ENCODE assay signal across 10 cellular contexts in the genomic region with DNA sequence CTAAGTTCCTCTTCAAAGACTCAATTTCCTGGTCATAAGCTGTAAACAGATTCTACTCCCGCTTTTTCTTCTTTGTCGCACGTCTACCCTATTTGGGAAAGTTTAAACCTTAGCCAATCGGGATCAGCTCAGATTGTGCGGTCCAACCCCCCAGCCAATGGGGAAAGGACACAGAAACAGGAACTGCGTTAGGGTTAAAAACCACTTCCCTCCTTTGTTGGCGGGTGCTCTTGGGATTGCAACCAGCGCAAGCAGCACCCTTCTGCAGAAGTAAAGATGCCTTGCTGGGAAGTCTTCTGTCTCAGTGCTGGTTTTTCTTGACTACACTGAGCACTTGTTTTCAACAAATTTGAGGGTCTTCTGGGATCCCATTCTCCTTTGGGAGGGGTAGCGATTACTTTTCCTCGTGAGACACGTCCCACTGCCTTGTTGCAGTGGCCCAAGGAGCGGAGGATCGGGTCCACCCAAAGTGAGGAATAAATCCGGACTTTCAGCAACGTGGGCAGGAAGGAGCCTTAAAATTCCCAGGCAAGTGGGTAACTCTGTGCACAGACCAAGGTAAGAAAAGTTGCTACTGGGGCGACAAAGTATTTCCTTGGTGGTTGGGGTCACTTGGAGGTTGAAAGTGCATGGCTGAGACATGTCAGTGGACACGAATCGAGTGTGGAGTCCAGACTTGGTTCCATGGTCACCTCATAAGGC. TPM values are rescaled to one million over a fixed set of nuclear protein-coding genes. Genes with fewer than 3 reads are reported as not detected.
DNase-seq lines count a peak whose midpoint lies in the region; ATAC-seq, FAIRE-seq and TF ChIP-seq lines count a peak whose summit lies in the region.
"Had no signal": no experiment of that assay in that cellular context is flagged by ENCODE, and none has a peak within 500 bp of the region (broad histone marks: within the 10 kb centered on the region; RNA-seq: fewer than 3 reads in every experiment).

No MANE protein-coding gene starts in this region.

- no peak for FAIRE-seq in K562 (lab: Jason Lieb, UNC)
- FAIRE-seq: bronchial epithelial cell, G401.6 had no signal

- H3K4me3 ChIP-seq in K562 (no peak overlapping the region), mesendoderm (ENCODE audit: low read length) (peak overlapping the region; percentile 36), uterus (no peak overlapping the region)

- H2BK5ac ChIP-seq in mesendoderm (ENCODE audit: low read length) = no peak overlapping the region

- peak overlapping the region; percentile 85 for H3K4ac ChIP-seq in mesendoderm (ENCODE audit: low read depth, low read length)

- peak overlapping the region; percentile 96 for H2AFZ ChIP-seq in K562 (ENCODE audit: low read depth, low read length)

- H2BK15ac ChIP-seq in mesendoderm (replicated peaks; ENCODE audit: low read depth) = no peak overlapping the region

- no peak overlapping the region for H3K23ac ChIP-seq in mesendoderm (ENCODE audit: low read length)

- H3K9me3 ChIP-seq in K562 (replicated peaks; ENCODE audit: control insufficient read depth, insufficient read depth, low read depth, low read length) = peaks cover 21% of the 10 kb centered on the region
- no peaks in the 10 kb centered on the region for H3K9me3 ChIP-seq in uterus

- H3K36me3 ChIP-seq in K562 (ENCODE audit: control insufficient read depth, insufficient read depth, low read length) = no peaks in the 10 kb centered on the region; the same call in 2 of the 3 replicates
- H3K36me3 ChIP-seq in mesendoderm (ENCODE audit: control insufficient read depth, insufficient read depth, low read length) = no peaks in the 10 kb centered on the region
- no peaks in the 10 kb centered on the region for H3K36me3 ChIP-seq in uterus

- no peaks in the 10 kb centered on the region for H4K20me1 ChIP-seq in K562 (replicated peaks; ENCODE audit: control insufficient read depth, insufficient read depth, low read length)

- CTCF ChIA-PET in K562 (lab: Yijun Ruan, JAX; ENCODE audit: low intra/inter-chr PET ratio) = no interaction called here

- no peak overlapping the region for H3K56ac ChIP-seq in mesendoderm (ENCODE audit: low read length)

- TF ChIP-seq CTCF in K562 (IDR thresholded peaks at IDR 0.05 in 2 of 3, conservative IDR thresholded peaks at IDR 0.05 in 1 of 3; ENCODE audit: insufficient read depth in 2 of 3, low read depth in 1 of 3, low read length in 3 of 3) = no peak
- TF ChIP-seq CTCF in uterus (IDR thresholded peaks at IDR 0.05) = no peak

- intact Hi-C loops in Right ventricle myocardium superior (cut with DNase I) = loop anchor here (10.0 kb wide), 1 partner anchor 318 kb away; no protein-coding TSS in a partner anchor
- intact Hi-C loops in cardiac septum (cut with DNase I) = loop anchor here (2.0 to 10.0 kb wide), 2 partner anchors 26 to 318 kb away; a partner anchor contains a TSS
- intact Hi-C loops in K562 (cut with micrococcal nuclease) = loop anchor here (10.0 kb wide), 1 partner anchor 558 kb away; a partner anchor contains a TSS
- intact Hi-C loops in uterus (cut with DNase I; ENCODE audit: low total_unique reads) = no loop called here

- TF ChIP-seq POLR2A in K562 (conservative IDR thresholded peaks at IDR 0.05) (no peak), uterus (IDR thresholded peaks at IDR 0.05) (no peak)

- DNase-seq in Right ventricle myocardium superior = peak; percentile 24
- no peak for DNase-seq in cardiac septum (ENCODE audit: low spot score)
- DNase-seq in K562 (ENCODE audit: extremely low read depth in 1 of 4, low spot score in 3 of 4) = no peak
- DNase-seq in mesendoderm = peak; percentile 45
- DNase-seq in uterus = no peak

- H3K9me1 ChIP-seq in K562 (ENCODE audit: control insufficient read depth, insufficient read depth, low read length) = no peaks in the 10 kb centered on the region

- ATAC-seq in Right ventricle myocardium superior (ENCODE audit: poor library complexity) (no peak), K562 (no peak), GM21717 (IDR thresholded peaks at IDR 0.05; ENCODE audit: unreplicated experiment) (no peak), HG03520 (IDR thresholded peaks at IDR 0.05; ENCODE audit: unreplicated experiment) (no peak), GM18511 (IDR thresholded peaks at IDR 0.05; ENCODE audit: unreplicated experiment) (no peak)

- peak overlapping the region; percentile 35 for H3K18ac ChIP-seq in mesendoderm (ENCODE audit: low read length)

- H3K79me1 ChIP-seq in mesendoderm (ENCODE audit: low read length) = no peaks in the 10 kb centered on the region

- H3K4me2 ChIP-seq in K562 (ENCODE audit: insufficient read depth, low read length) (peak overlapping the region; percentile 78), mesendoderm (ENCODE audit: low read length) (no peak overlapping the region)

- in situ Hi-C loops in K562 (cut with MboI) = no loop called here

- 92% methylated on average over 18 of the region's 18 CpGs for WGBS in K562 (ENCODE audit: insufficient coverage, low coverage, missing lambda C conversion rate)
- WGBS in mesendoderm (ENCODE audit: extremely low coverage, insufficient coverage, low lambda C conversion rate) = no CpG with 5 or more reads among the region's 18 CpGs

- H4K5ac ChIP-seq in mesendoderm (ENCODE audit: low read length) = no peak overlapping the region

- H2BK120ac ChIP-seq in mesendoderm (ENCODE audit: low read depth, low read length) = no peak overlapping the region

- H3K27ac ChIP-seq in K562 (ENCODE audit: extremely low read depth, low read depth, low read length) (peak overlapping the region; percentile 88), mesendoderm (ENCODE audit: low read depth, low read length) (peak overlapping the region; percentile 33), uterus (peak overlapping the region; percentile 95 to 99)

- H3K79me2 ChIP-seq in K562 (ENCODE audit: control insufficient read depth, insufficient read depth, low read length) (peaks cover 2% of the 10 kb centered on the region; the same call in 1 of the 3 replicates), mesendoderm (ENCODE audit: control insufficient read depth, insufficient read depth, low read length) (no peaks in the 10 kb centered on the region)

- POLR2A ChIA-PET in K562 (lab: Yijun Ruan, JAX) = interaction anchor here (1.0 to 1.7 kb wide), 3 partner anchors 14 to 23 kb away, joined by 3 to 5 read pairs (median 3); no protein-coding TSS in a partner anchor

- TF ChIP-seq EP300 in K562 (IDR thresholded peaks at IDR 0.05; ENCODE audit: low read length) = no peak

- no peak overlapping the region for H4K8ac ChIP-seq in mesendoderm (ENCODE audit: low read depth, low read length)

- H3K4me1 ChIP-seq in K562 (replicated peaks in 1 of 2; ENCODE audit: control insufficient read depth in 2 of 2, insufficient read depth in 2 of 2, low read length in 2 of 2) (peaks cover 24 to 44% of the 10 kb centered on the region in 2 experiments), mesendoderm (ENCODE audit: control insufficient read depth, low read depth, low read length) (peaks cover 2% of the 10 kb centered on the region), uterus (peaks cover 0 to 19% of the 10 kb centered on the region in 2 donors)

- no peak for TF ChIP-seq RAD21 in K562 (CRISPR knock-in tag; conservative IDR thresholded peaks at IDR 0.05 in 1 of 2, IDR thresholded peaks at IDR 0.05 in 1 of 2)

- H3K27me3 ChIP-seq in K562 (ENCODE audit: control insufficient read depth in 2 of 2, insufficient read depth in 2 of 2, low read length in 2 of 2) (no peaks in the 10 kb centered on the region), mesendoderm (ENCODE audit: insufficient read depth, low read length, poor library complexity) (no peaks in the 10 kb centered on the region), uterus (no peaks in the 10 kb centered on the region)

- H2AK5ac ChIP-seq in mesendoderm (ENCODE audit: low read length) = no peak overlapping the region

- BruUV-seq in K562 (replicated peaks; lab: Mats Ljungman, UMichigan) = no TSS peak

- H3K9ac ChIP-seq in K562 (ENCODE audit: insufficient read depth in 1 of 2, low read depth in 2 of 2, low read length in 2 of 2) = peak overlapping the region; percentile 71 to 91; a peak in 2 of 4 replicates
- H3K9ac ChIP-seq in mesendoderm (ENCODE audit: low read length) = no peak overlapping the region

RNA-seq across cellular contexts. Expression of a gene that starts 1.0 kb away (rescaled TPM):
- total RNA-seq in Right ventricle myocardium superior = 64.1 TPM
- total RNA-seq in cardiac septum = 43.2 TPM
- 14.3 and 26.4 TPM in 2 replicates for total RNA-seq in K562 (2011; cell fraction: chromatin; rRNA removed; ENCODE audit: low replicate concordance)
- total RNA-seq in K562 (2011; cell fraction: nucleolus; rRNA removed) = 14.2 and 18.0 TPM in 2 replicates
- total RNA-seq in K562 (2011; cell fraction: nucleoplasm; rRNA removed) = 21.4 and 28.6 TPM in 2 replicates
- 3.0 and 4.6 TPM in 2 replicates for total RNA-seq in K562 (2014; rRNA removed)
- total RNA-seq in K562 (2014; rRNA removed; fragmentation: Illumina TruSeq; extraction: Trizol) = 1.0 and 1.8 TPM in 2 replicates
- 1.1 and 1.3 TPM in 2 replicates for total RNA-seq in K562 (2015; rRNA removed; fragmentation: Illumina TruSeq; extraction: Trizol)
- 5.7 and 6.7 TPM in 2 replicates for total RNA-seq in K562 (2021)
- 3.9 and 6.8 TPM in 2 replicates for polyA plus RNA-seq in K562 (2011; rRNA removed)
- 7.5 and 14.0 TPM in 2 replicates for polyA plus RNA-seq in K562 (2011; cell fraction: cytosol; rRNA removed)
- polyA plus RNA-seq in K562 (2011; cell fraction: nucleus; rRNA removed) = 18.2 and 22.9 TPM in 2 replicates
- polyA plus RNA-seq in K562 (2012) = 12.5 and 45.8 TPM in 2 replicates
- 2.9 and 4.4 TPM in 2 replicates for polyA plus RNA-seq in K562 (2014; fragmentation: Illumina TruSeq; extraction: Trizol)
- polyA plus RNA-seq in K562 (2014; fragmentation: Nextera tagmentation; extraction: Ambion mirVana) = under 1 TPM; 0.41 to 0.42 TPM
- 8.6 and 15.0 TPM in 2 replicates for polyA plus RNA-seq in K562 (2014; rRNA removed)
- 1.0 and 1.5 TPM in 2 replicates for polyA minus RNA-seq in K562 (2011; rRNA and poly(A)+ RNA removed)
- polyA minus RNA-seq in K562 (2011; cell fraction: cytosol; rRNA and poly(A)+ RNA removed) = 1.8 and 2.3 TPM in 2 replicates
- polyA minus RNA-seq in K562 (2011; cell fraction: nucleus; rRNA and poly(A)+ RNA removed) = 2.4 and 4.3 TPM in 2 replicates
- polyA plus RNA-seq in mesendoderm (2013, experiment 1 of 2) = 26.3 TPM
- 26.0 TPM for polyA plus RNA-seq in mesendoderm (2013, experiment 2 of 2)
- 100 to 1,000 TPM in 1 of 4 donors, 10 to 100 TPM in 2, 1 to 10 TPM in 1; 9.2 to 158 (median 36.4) TPM for total RNA-seq in uterus

RNA-seq across cellular contexts. Expression of a gene that starts 5.3 kb away (rescaled TPM):
- total RNA-seq in Right ventricle myocardium superior (1.0 TPM), cardiac septum (0.57 TPM), K562 (2014; rRNA removed) (0.09 and 0.73 TPM in 2 replicates), K562 (2014; rRNA removed; fragmentation: Illumina TruSeq; extraction: Trizol) (0.11 TPM in 1 of 2 replicates, not detected in the other), K562 (2015; rRNA removed; fragmentation: Illumina TruSeq; extraction: Trizol) (0.07 and 0.23 TPM in 2 replicates), K562 (2021) (0.18 and 0.51 TPM in 2 replicates), uterus (1 to 10 TPM in 1 of 4 donors, under 1 TPM in 1, not detected in 2; 0.21 to 1.3 TPM)
- total RNA-seq in K562 (2011; cell fraction: chromatin; rRNA removed; ENCODE audit: low replicate concordance) = 0.55 and 0.69 TPM in 2 replicates
- total RNA-seq in K562 (2011; cell fraction: nucleolus; rRNA removed) = 1.1 and 1.2 TPM in 2 replicates
- 0.73 and 1.1 TPM in 2 replicates for total RNA-seq in K562 (2011; cell fraction: nucleoplasm; rRNA removed)
- polyA plus RNA-seq in K562 (2011; rRNA removed) (0.07 and 0.16 TPM in 2 replicates), K562 (2014; fragmentation: Illumina TruSeq; extraction: Trizol) (0.30 and 0.31 TPM in 2 replicates), K562 (2014; fragmentation: Nextera tagmentation; extraction: Ambion mirVana) (not detected), K562 (2014; rRNA removed) (0.51 and 0.58 TPM in 2 replicates)
- polyA plus RNA-seq in K562 (2011; cell fraction: cytosol; rRNA removed) = 0.10 and 0.18 TPM in 2 replicates
- polyA plus RNA-seq in K562 (2011; cell fraction: nucleus; rRNA removed) = 0.88 and 0.97 TPM in 2 replicates
- 0.22 and 0.51 TPM in 2 replicates for polyA plus RNA-seq in K562 (2012)
- polyA minus RNA-seq in K562 (2011; rRNA and poly(A)+ RNA removed) = not detected in 2 replicates
- polyA minus RNA-seq in K562 (2011; cell fraction: cytosol; rRNA and poly(A)+ RNA removed) = not detected in 2 replicates
- polyA minus RNA-seq in K562 (2011; cell fraction: nucleus; rRNA and poly(A)+ RNA removed) = 0.22 and 0.54 TPM in 2 replicates
- polyA plus RNA-seq in mesendoderm (2013, experiment 1 of 2) = 2.4 TPM
- 2.1 TPM for polyA plus RNA-seq in mesendoderm (2013, experiment 2 of 2)

RNA-seq across cellular contexts. Expression of a gene that starts 16.3 kb away (rescaled TPM):
- total RNA-seq in Right ventricle myocardium superior (2.6 TPM), cardiac septum (3.0 TPM), K562 (2014; rRNA removed) (0.90 and 0.91 TPM in 2 replicates), K562 (2014; rRNA removed; fragmentation: Illumina TruSeq; extraction: Trizol) (0.47 and 0.54 TPM in 2 replicates), K562 (2015; rRNA removed; fragmentation: Illumina TruSeq; extraction: Trizol) (1.1 TPM in 2 replicates), K562 (2021) (1.7 and 3.9 TPM in 2 replicates), uterus (10 to 100 TPM in 1 of 4 donors, 1 to 10 TPM in 2, not detected in 1; 1.4 to 16.7 (median 2.3) TPM)
- 4.9 and 20.8 TPM in 2 replicates for total RNA-seq in K562 (2011; cell fraction: chromatin; rRNA removed; ENCODE audit: low replicate concordance)
- 8.7 and 14.0 TPM in 2 replicates for total RNA-seq in K562 (2011; cell fraction: nucleolus; rRNA removed)
- total RNA-seq in K562 (2011; cell fraction: nucleoplasm; rRNA removed) = 7.3 and 8.0 TPM in 2 replicates
- polyA plus RNA-seq in K562 (2011; rRNA removed) (1.9 and 2.5 TPM in 2 replicates), K562 (2014; fragmentation: Illumina TruSeq; extraction: Trizol) (1.0 and 1.3 TPM in 2 replicates), K562 (2014; fragmentation: Nextera tagmentation; extraction: Ambion mirVana) (1 to 10 TPM in 1 of 2 experiments, under 1 TPM in 1; 0.51 to 1.4 TPM), K562 (2014; rRNA removed) (1.2 and 1.7 TPM in 2 replicates)
- polyA plus RNA-seq in K562 (2011; cell fraction: cytosol; rRNA removed) = 0.83 and 1.4 TPM in 2 replicates
- polyA plus RNA-seq in K562 (2011; cell fraction: nucleus; rRNA removed) = 14.1 and 18.8 TPM in 2 replicates
- 1.5 and 4.7 TPM in 2 replicates for polyA plus RNA-seq in K562 (2012)
- 0.18 and 0.53 TPM in 2 replicates for polyA minus RNA-seq in K562 (2011; rRNA and poly(A)+ RNA removed)
- 2.8 TPM in 1 of 2 replicates, not detected in the other for polyA minus RNA-seq in K562 (2011; cell fraction: cytosol; rRNA and poly(A)+ RNA removed)
- 1.8 and 2.7 TPM in 2 replicates for polyA minus RNA-seq in K562 (2011; cell fraction: nucleus; rRNA and poly(A)+ RNA removed)
- 1.0 TPM for polyA plus RNA-seq in mesendoderm (2013, experiment 1 of 2)
- polyA plus RNA-seq in mesendoderm (2013, experiment 2 of 2) = 1.1 TPM

RNA-seq across cellular contexts. Expression of a gene that starts 21.2 kb away (rescaled TPM):
- total RNA-seq in Right ventricle myocardium superior (33.2 TPM), cardiac septum (44.1 TPM), K562 (2014; rRNA removed) (131 and 171 TPM in 2 replicates), K562 (2014; rRNA removed; fragmentation: Illumina TruSeq; extraction: Trizol) (38.9 and 59.9 TPM in 2 replicates), K562 (2015; rRNA removed; fragmentation: Illumina TruSeq; extraction: Trizol) (107 and 115 TPM in 2 replicates), K562 (2021) (158 TPM in 2 replicates), uterus (10 to 100 TPM; 15.6 to 78.5 (median 64.5) TPM)
- total RNA-seq in K562 (2011; cell fraction: chromatin; rRNA removed; ENCODE audit: low replicate concordance) = 46.3 and 109 TPM in 2 replicates
- 90.3 and 97.7 TPM in 2 replicates for total RNA-seq in K562 (2011; cell fraction: nucleolus; rRNA removed)
- 76.9 and 90.5 TPM in 2 replicates for total RNA-seq in K562 (2011; cell fraction: nucleoplasm; rRNA removed)
- polyA plus RNA-seq in K562 (2011; rRNA removed) (153 and 187 TPM in 2 replicates), K562 (2014; fragmentation: Illumina TruSeq; extraction: Trizol) (138 and 157 TPM in 2 replicates), K562 (2014; fragmentation: Nextera tagmentation; extraction: Ambion mirVana) (10 to 100 TPM in 1 of 2 experiments, 1 to 10 TPM in 1; 3.5 to 10.7 TPM), K562 (2014; rRNA removed) (183 TPM in 2 replicates)
- 311 and 402 TPM in 2 replicates for polyA plus RNA-seq in K562 (2011; cell fraction: cytosol; rRNA removed)
- polyA plus RNA-seq in K562 (2011; cell fraction: nucleus; rRNA removed) = 149 and 168 TPM in 2 replicates
- polyA plus RNA-seq in K562 (2012) = 161 and 166 TPM in 2 replicates
- 162 and 295 TPM in 2 replicates for polyA minus RNA-seq in K562 (2011; rRNA and poly(A)+ RNA removed)
- polyA minus RNA-seq in K562 (2011; cell fraction: cytosol; rRNA and poly(A)+ RNA removed) = 136 and 139 TPM in 2 replicates
- polyA minus RNA-seq in K562 (2011; cell fraction: nucleus; rRNA and poly(A)+ RNA removed) = 23.2 and 36.2 TPM in 2 replicates
- polyA plus RNA-seq in mesendoderm (2013, experiment 1 of 2) = 94.2 TPM
- polyA plus RNA-seq in mesendoderm (2013, experiment 2 of 2) = 93.5 TPM

RNA-seq across cellular contexts. Expression of a gene that starts 26.0 kb away (rescaled TPM):
- 50.8 TPM for total RNA-seq in Right ventricle myocardium superior
- total RNA-seq in cardiac septum = 47.8 TPM
- 34.1 and 84.8 TPM in 2 replicates for total RNA-seq in K562 (2011; cell fraction: chromatin; rRNA removed; ENCODE audit: low replicate concordance)
- 44.0 and 46.2 TPM in 2 replicates for total RNA-seq in K562 (2011; cell fraction: nucleolus; rRNA removed)
- total RNA-seq in K562 (2011; cell fraction: nucleoplasm; rRNA removed) = 36.1 and 36.9 TPM in 2 replicates
- total RNA-seq in K562 (2014; rRNA removed) = 15.7 and 38.0 TPM in 2 replicates
- total RNA-seq in K562 (2014; rRNA removed; fragmentation: Illumina TruSeq; extraction: Trizol) = 11.3 and 12.0 TPM in 2 replicates
- 13.3 and 13.9 TPM in 2 replicates for total RNA-seq in K562 (2015; rRNA removed; fragmentation: Illumina TruSeq; extraction: Trizol)
- 41.2 and 44.5 TPM in 2 replicates for total RNA-seq in K562 (2021)
- 44.0 and 70.0 TPM in 2 replicates for polyA plus RNA-seq in K562 (2011; rRNA removed)
- 59.6 and 73.9 TPM in 2 replicates for polyA plus RNA-seq in K562 (2011; cell fraction: cytosol; rRNA removed)
- polyA plus RNA-seq in K562 (2011; cell fraction: nucleus; rRNA removed) = 91.3 and 92.1 TPM in 2 replicates
- 36.1 and 53.3 TPM in 2 replicates for polyA plus RNA-seq in K562 (2012)
- 46.6 and 55.3 TPM in 2 replicates for polyA plus RNA-seq in K562 (2014; fragmentation: Illumina TruSeq; extraction: Trizol)
- 1 to 10 TPM; 1.0 to 1.9 TPM for polyA plus RNA-seq in K562 (2014; fragmentation: Nextera tagmentation; extraction: Ambion mirVana)
- 23.4 and 33.8 TPM in 2 replicates for polyA plus RNA-seq in K562 (2014; rRNA removed)
- 12.3 and 13.1 TPM in 2 replicates for polyA minus RNA-seq in K562 (2011; rRNA and poly(A)+ RNA removed)
- 12.5 and 21.2 TPM in 2 replicates for polyA minus RNA-seq in K562 (2011; cell fraction: cytosol; rRNA and poly(A)+ RNA removed)
- 10.9 and 17.3 TPM in 2 replicates for polyA minus RNA-seq in K562 (2011; cell fraction: nucleus; rRNA and poly(A)+ RNA removed)
- polyA plus RNA-seq in mesendoderm (2013, experiment 1 of 2) = 44.6 TPM
- 49.0 TPM for polyA plus RNA-seq in mesendoderm (2013, experiment 2 of 2)
- 100 to 1,000 TPM in 1 of 4 donors, 10 to 100 TPM in 3; 19.9 to 143 (median 39.4) TPM for total RNA-seq in uterus

Comparison
In these comparisons a context has a peak if more than half of its experiments do, and no peak if none do; other contexts are left out.
1. DNase-seq: peak in Right ventricle myocardium superior (single experiment) and mesendoderm (single experiment); none in cardiac septum (single experiment), K562 (0 of 4) and uterus (0 of 2).
2. H3K27ac ChIP-seq: peak in every context shown above with its lines; median percentile 97 in uterus; 88 in K562; 33 in mesendoderm.